Comparison of ENCODE assay signal across 24 cellular contexts in the genomic region with DNA sequence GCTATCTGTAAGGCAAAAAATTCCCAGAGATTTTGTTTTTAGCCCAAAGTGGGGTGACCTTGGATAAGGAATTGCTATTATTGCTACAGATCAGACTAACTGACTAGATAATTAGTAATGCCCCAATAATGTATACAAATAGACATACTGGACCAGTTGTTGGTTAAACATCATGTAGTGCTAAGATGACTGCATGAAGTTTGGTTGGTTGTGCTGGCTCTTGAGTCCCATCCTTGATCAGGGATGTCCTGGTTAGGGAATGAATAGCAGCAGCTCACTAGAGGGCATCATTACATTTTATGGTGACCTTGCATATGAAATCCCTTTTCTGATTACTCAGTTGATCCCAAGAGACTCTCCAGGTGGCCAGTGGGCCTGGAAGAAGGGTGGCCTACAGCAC. TPM values are rescaled to one million over a fixed set of nuclear protein-coding genes. Genes with fewer than 3 reads are reported as not detected.
"Had no signal": no experiment of that assay in that cellular context is flagged by ENCODE, and none has a peak within 500 bp of the region (broad histone marks: within the 10 kb centered on the region; RNA-seq: fewer than 3 reads in every experiment).

No MANE protein-coding gene starts in this region.

- H3K27ac ChIP-seq: colonic mucosa, gastroesophageal sphincter, ovary, prostate gland, testis, uterus had no signal

- H3K9me3 ChIP-seq: colonic mucosa, esophagus muscularis mucosa, gastroesophageal sphincter, ovary, prostate gland, testis, uterus had no signal

- H3K4me3 ChIP-seq: colonic mucosa, esophagus muscularis mucosa, gastroesophageal sphincter, ovary, prostate gland, testis, uterus had no signal

- H3K4me1 ChIP-seq: colonic mucosa, prostate gland, testis, uterus had no signal

- H3K27me3 ChIP-seq: colonic mucosa, esophagus muscularis mucosa, gastroesophageal sphincter, ovary, testis, uterus had no signal

- DNase-seq: activated CD4-positive, alpha-beta memory T cell treated with anti-CD3 and anti-CD28 coated beads, Interleukin-2, amount 10 ng/mL, durations not matched to agents 7 days and 5 days; activated CD4-positive, alpha-beta T cell treated with anti-CD3 and anti-CD28 coated beads for 48 hours; activated gamma-delta T cell; activated naive CD4-positive, alpha-beta T cell treated with anti-CD3 and anti-CD28 coated beads, Interleukin-2, amount 50 U/mL, for 16 hours; activated naive CD8-positive, alpha-beta T cell treated with anti-CD3 and anti-CD28 coated beads, Interleukin-2, amount 50 U/mL, for 24 hours; anterior cingulate cortex; colonic mucosa; head of caudate nucleus; hypothalamus; left ventricle myocardium superior; mammary epithelial cell; midbrain; natural killer cell; ovary; stimulated activated CD4-positive, alpha-beta T cell treated with anti-CD3 and anti-CD28 coated beads, Interleukin-4, amount 100 ng/mL, for 1 hour; stimulated activated naive CD4-positive, alpha-beta T cell; T1000; testis; trophoblast cell; uterus had no signal

- H3K36me3 ChIP-seq: colonic mucosa, esophagus muscularis mucosa, gastroesophageal sphincter, ovary, prostate gland, uterus had no signal

- ATAC-seq: activated naive CD8-positive, alpha-beta T cell treated with anti-CD3 and anti-CD28 coated beads, Interleukin-2, amount 50 U/mL, for 24 hours; gastroesophageal sphincter; left ventricle myocardium superior; natural killer cell had no signal

RNA-seq across cellular contexts. Expression of gene TPBG, which starts 10.9 kb away (rescaled TPM):
- total RNA-seq: activated T-helper 1 cell treated with anti-CD3 and anti-CD28 coated beads, Interleukin-12 subunit alpha, Interleukin-12 subunit beta, Interleukin-2, Interleukin-4 antibody, amounts not matched to agents 30 ng/mL and 10 ng/mL and 1 ng/mL, durations not matched to agents 14 hours and 24 hours and 36 hours had no signal
